In the genomic region with DNA sequence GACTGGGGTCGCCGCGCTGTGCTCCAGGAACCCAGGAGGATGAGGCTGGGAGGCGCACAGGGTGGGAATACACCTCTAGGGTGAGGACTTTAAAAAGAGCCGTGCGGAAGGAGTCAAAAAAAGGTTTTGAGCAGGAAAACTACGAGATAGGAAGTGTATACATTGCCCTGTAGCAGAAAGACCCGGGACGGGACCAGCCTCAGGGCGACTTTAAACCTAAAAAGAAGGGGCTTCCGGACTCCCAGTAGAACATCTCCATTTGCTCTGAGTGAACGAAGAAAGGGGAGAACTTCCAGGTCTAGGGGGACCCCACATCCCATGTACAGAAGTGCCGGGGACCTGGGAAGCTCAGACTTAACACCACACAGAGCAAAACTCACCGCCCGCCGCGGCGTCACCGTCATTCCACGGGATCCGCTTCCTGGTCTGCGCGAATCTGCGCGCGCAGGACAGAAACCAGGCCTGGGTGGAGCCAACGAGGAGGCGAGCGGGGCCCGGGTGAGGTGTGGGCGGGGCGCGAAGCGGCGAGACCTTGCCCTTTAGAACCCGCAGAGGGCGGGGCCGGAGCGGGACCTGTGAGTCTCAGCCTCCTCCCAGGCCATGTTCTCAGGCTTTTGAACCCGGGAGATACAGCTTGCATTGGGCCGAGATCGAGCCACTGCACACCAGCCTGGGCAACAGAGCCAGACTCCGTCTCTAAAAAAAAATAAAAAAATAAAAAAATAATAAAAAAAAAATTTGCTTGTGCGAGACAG, we compare ENCODE assay signal across 8 cellular contexts. TPM values are rescaled to one million over a fixed set of nuclear protein-coding genes. Genes with fewer than 3 reads are reported as not detected.
DNase-seq lines count a peak whose midpoint lies in the region; ATAC-seq and TF ChIP-seq lines count a peak whose summit lies in the region.
"Not testable (repeated sequence)": the region's sequence is repeated elsewhere in the genome, so short reads cannot be mapped to it uniquely, and the experiment has no call there.

A gene (minus strand): TSS at position 428 of the 755 bp plus-strand sequence. CDS start 3,675 bp downstream, outside the sequence.

- not testable (repeated sequence) for H3K4me1 ChIP-seq in NT2/D1 (ENCODE audit: insufficient read depth, insufficient read length); endodermal cell (ENCODE audit: control insufficient read depth, insufficient read depth, low read length)

- ATAC-seq in GM19452 (IDR thresholded peaks at IDR 0.05; ENCODE audit: unreplicated experiment) (peak; percentile 96), HG03521 (IDR thresholded peaks at IDR 0.05; ENCODE audit: unreplicated experiment) (peak; percentile 96), memory B cell (ENCODE audit: low read depth) (peak; percentile 99)

- peak; percentile 59 for DNase-seq in CD14-positive monocyte (ENCODE audit: low spot score)
- DNase-seq in NT2/D1 (ENCODE audit: low read depth, low spot score), result not testable (repeated sequence)
- peak; percentile 34 for DNase-seq in activated CD8-positive, alpha-beta memory T cell treated with anti-CD3 and anti-CD28 coated beads, Interleukin-2, amount 50 U/mL, for 24 hours (ENCODE audit: extremely low read depth)
- peak; percentile 77 for DNase-seq in endodermal cell
- peak; percentile 35 to 38 for DNase-seq in memory B cell (ENCODE audit: low spot score in 2 of 2)
- DNase-seq in stimulated activated CD4-positive, alpha-beta T cell treated with anti-CD3 and anti-CD28 coated beads, Interleukin-4, amount 100 ng/mL, for 4 hours, result peak; percentile 54 to 67

- WGBS in endodermal cell (ENCODE audit: insufficient coverage in 1 of 2, insufficient read length in 1 of 2), 2 experiments, result 7 to 13% methylated on average over 9 to 21 of the region's 44 CpGs

- peaks cover 28 to 77% (median 67%) of the 10 kb centered on the region in 7 donors for H3K9me3 Mint-ChIP-seq in CD14-positive monocyte
- not testable (repeated sequence) for H3K9me3 Mint-ChIP-seq in endodermal cell, memory B cell

- H3K27ac Mint-ChIP-seq in CD14-positive monocyte, result peak within 1 kb of the TSS; percentile 65 to 93 (median 87)
- peak within 1 kb of the TSS; percentile 69 for H3K27ac Mint-ChIP-seq in endodermal cell
- peak within 1 kb of the TSS; percentile 81 for H3K27ac Mint-ChIP-seq in memory B cell

- not testable (repeated sequence) for TF ChIP-seq CTCF in CD14-positive monocyte (IDR thresholded peaks at IDR 0.05)
- peak; percentile 19 for TF ChIP-seq CTCF in endodermal cell (conservative IDR thresholded peaks at IDR 0.05)

- H3K36me3 Mint-ChIP-seq in CD14-positive monocyte (peaks cover 20 to 32% of the 10 kb centered on the region in 2 donors), endodermal cell (ENCODE audit: low read depth) (peaks cover 17% of the 10 kb centered on the region), memory B cell (peaks cover 19% of the 10 kb centered on the region)

- intact Hi-C loops in CD14-positive monocyte (cut with micrococcal nuclease), result loop anchor here in 1 of 2 donors (5.0 kb wide), 1 partner anchor 36 kb away; a partner anchor contains a TSS

- not testable (repeated sequence) for H3K4me1 Mint-ChIP-seq in CD14-positive monocyte
- H3K4me1 Mint-ChIP-seq in endodermal cell, result peaks cover 13% of the 10 kb centered on the region
- H3K4me1 Mint-ChIP-seq in memory B cell, result peaks cover 16% of the 10 kb centered on the region

- H3K36me3 ChIP-seq in NT2/D1 (ENCODE audit: insufficient read depth, insufficient read length, low read length), result peaks cover 12% of the 10 kb centered on the region
- peaks cover 12% of the 10 kb centered on the region for H3K36me3 ChIP-seq in endodermal cell (ENCODE audit: control insufficient read depth, insufficient read depth, low read length)

- not testable (repeated sequence) for H3K9me3 ChIP-seq in NT2/D1 (ENCODE audit: insufficient read depth, low read length); endodermal cell (ENCODE audit: control insufficient read depth, low read length)

- H3K27ac ChIP-seq in endodermal cell (ENCODE audit: low read depth, low read length), result not testable (repeated sequence)

- H3K9ac ChIP-seq in NT2/D1 (ENCODE audit: insufficient read length, low read depth), result peak within 1 kb of the TSS; percentile 76
- peak within 1 kb of the TSS; percentile 64 for H3K9ac ChIP-seq in endodermal cell (ENCODE audit: extremely low read depth, low read length, poor library complexity, severe bottlenecking)

- H3K4me3 ChIP-seq in NT2/D1 (ENCODE audit: insufficient read length, low read depth) (peak within 1 kb of the TSS; percentile 65), endodermal cell (ENCODE audit: low read length) (peak within 1 kb of the TSS; percentile 84)

- peak within 1 kb of the TSS; percentile 86 to 98 for H3K4me3 Mint-ChIP-seq in CD14-positive monocyte
- H3K4me3 Mint-ChIP-seq in endodermal cell, result peak within 1 kb of the TSS; percentile 89
- peak within 1 kb of the TSS; percentile 88 for H3K4me3 Mint-ChIP-seq in memory B cell

- H3K27me3 Mint-ChIP-seq in CD14-positive monocyte (ENCODE audit: low read depth in 3 of 3); endodermal cell (ENCODE audit: insufficient read depth); memory B cell: not testable (repeated sequence)

- H3K27me3 ChIP-seq in NT2/D1 (ENCODE audit: insufficient read depth, insufficient read length); endodermal cell (ENCODE audit: control insufficient read depth, insufficient read depth, low read length, poor library complexity, severe bottlenecking): not testable (repeated sequence)

RNA-seq across cellular contexts. Expression of the gene that starts here (rescaled TPM):
- polyA plus RNA-seq in CD14-positive monocyte, result 10 to 100 TPM; 15.0 to 21.2 TPM
- total RNA-seq in endodermal cell, result 10 to 100 TPM; 50.4 to 52.2 TPM
- 14.5 TPM for polyA plus RNA-seq in endodermal cell (2013, experiment 1 of 2)
- 16.6 TPM for polyA plus RNA-seq in endodermal cell (2013, experiment 2 of 2)
